8 cellular contexts compared by ENCODE assay signal in the genomic region with DNA sequence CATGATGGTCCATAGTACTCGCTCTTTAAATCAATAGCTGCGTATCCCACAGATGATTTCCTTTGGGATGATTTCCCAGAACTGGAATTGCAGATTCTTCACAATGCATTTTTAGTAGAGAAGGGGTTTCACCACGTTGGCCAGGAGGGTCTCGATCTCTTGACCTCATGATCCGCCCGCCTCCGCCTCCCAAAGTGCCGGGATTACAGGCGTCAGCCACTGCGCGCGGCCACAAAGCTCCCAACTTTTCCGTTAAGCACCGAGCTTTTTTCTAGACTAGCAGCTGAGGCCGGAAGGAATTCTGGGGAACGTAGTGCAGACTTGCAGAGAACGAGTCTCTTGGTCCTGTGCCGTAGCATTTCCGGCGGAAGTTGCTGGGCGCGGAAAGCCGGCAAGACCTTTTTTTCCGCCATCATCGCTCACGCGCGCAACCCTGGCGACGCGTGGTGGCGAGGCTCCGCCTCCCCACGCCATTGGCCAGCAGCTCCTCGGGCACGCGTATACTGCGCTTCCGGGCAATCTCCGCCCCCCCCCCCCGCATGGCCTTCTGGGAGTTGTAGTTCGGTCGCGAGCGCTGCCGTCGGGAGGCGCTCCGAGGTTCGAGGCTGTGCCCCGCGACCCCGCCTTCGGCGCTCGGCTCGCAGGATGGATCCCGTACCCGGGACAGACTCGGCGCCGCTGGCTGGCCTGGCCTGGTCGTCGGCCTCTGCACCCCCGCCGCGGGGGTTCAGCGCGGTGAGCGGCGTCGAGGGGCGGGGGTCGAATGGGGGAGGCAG. TPM values are rescaled to one million over a fixed set of nuclear protein-coding genes. Genes with fewer than 3 reads are reported as not detected.
DNase-seq lines count a peak whose midpoint lies in the region; ATAC-seq and FAIRE-seq lines count a peak whose summit lies in the region.

A gene (plus strand): TSS at position 557 of the 776 bp plus-strand sequence. CDS start 89 bp downstream, at position 646.

- H3K36me3 ChIP-seq in KOPT-K1 (ENCODE audit: insufficient read depth, low read length) = peaks cover 2% of the 10 kb centered on the region; the same call in 1 of the 2 replicates
- H3K36me3 ChIP-seq in muscle layer of colon (ENCODE audit: insufficient read depth, low read length) = no peaks in the 10 kb centered on the region

- peak; percentile 80 for ATAC-seq in GM21737 (IDR thresholded peaks at IDR 0.05; ENCODE audit: unreplicated experiment)
- ATAC-seq in activated T-cell treated with anti-CD3 and anti-CD28 coated beads, Interleukin-2, amount 50 U/mL, for 72 hours (replicated peaks in 1 of 2) = peak; percentile 96 to 98
- peak; percentile 96 for ATAC-seq in esophagus mucosa

- H3K27ac ChIP-seq in KOPT-K1 (ENCODE audit: low read depth, low read length, poor library complexity, severe bottlenecking) (peak within 1 kb of the TSS; percentile 81), muscle layer of colon (ENCODE audit: low read depth, low read length) (peak within 1 kb of the TSS; percentile 74)

- no peaks in the 10 kb centered on the region for H3K27me3 Mint-ChIP-seq in activated T-cell treated with anti-CD3 and anti-CD28 coated beads, Interleukin-2, amount 50 U/mL, for 72 hours (ENCODE audit: low read depth)

- peaks cover 18% of the 10 kb centered on the region for H3K4me1 Mint-ChIP-seq in activated T-cell treated with anti-CD3 and anti-CD28 coated beads, Interleukin-2, amount 50 U/mL, for 72 hours (ENCODE audit: low read depth)

- peak within 1 kb of the TSS; percentile 97 to 100 for H3K4me3 Mint-ChIP-seq in activated T-cell treated with anti-CD3 and anti-CD28 coated beads, Interleukin-2, amount 50 U/mL, for 72 hours

- DNase-seq in DMS153 (lab: John Stamatoyannopoulos, UW) (peak; percentile 98), RCC 7860 (ENCODE audit: low spot score) (peak; percentile 98)
- peak; percentile 95 to 96 for DNase-seq in activated T-cell treated with anti-CD3 and anti-CD28 coated beads, Interleukin-2, amount 50 U/mL, for 72 hours
- peak; percentile 85 for DNase-seq in stimulated activated CD8-positive, alpha-beta memory T cell treated with anti-CD3 and anti-CD28 coated beads, Interleukin-7, amount 100 ng/mL, for 24 hours (ENCODE audit: low read depth)

- peak within 1 kb of the TSS; percentile 98 for H3K27ac Mint-ChIP-seq in activated T-cell treated with anti-CD3 and anti-CD28 coated beads, Interleukin-2, amount 50 U/mL, for 72 hours

- H3K27me3 ChIP-seq in muscle layer of colon (ENCODE audit: control insufficient read depth in 1 of 2, insufficient read depth in 2 of 2, low read length in 2 of 2) = no peaks in the 10 kb centered on the region

- no peaks in the 10 kb centered on the region for H3K9me3 ChIP-seq in KOPT-K1 (ENCODE audit: insufficient read depth, low read length, poor library complexity, severe bottlenecking)
- H3K9me3 ChIP-seq in muscle layer of colon (ENCODE audit: low read length) = no peaks in the 10 kb centered on the region

- H3K9me3 Mint-ChIP-seq in activated T-cell treated with anti-CD3 and anti-CD28 coated beads, Interleukin-2, amount 50 U/mL, for 72 hours = no peaks in the 10 kb centered on the region

- H3K36me3 Mint-ChIP-seq in activated T-cell treated with anti-CD3 and anti-CD28 coated beads, Interleukin-2, amount 50 U/mL, for 72 hours (ENCODE audit: insufficient read depth in 2 of 2) = no peaks in the 10 kb centered on the region

- H3K9ac ChIP-seq in muscle layer of colon (ENCODE audit: low read length) = no peak within 1 kb of the TSS

- peak within 1 kb of the TSS; percentile 68 to 86 for H3K4me3 ChIP-seq in muscle layer of colon (ENCODE audit: low read depth in 1 of 2, low read length in 2 of 2)

- H3K4me1 ChIP-seq in muscle layer of colon (ENCODE audit: insufficient read depth, low read length) = peaks cover 6% of the 10 kb centered on the region

- FAIRE-seq in RCC 7860 (lab: Jason Lieb, UNC) = peak; percentile 88

RNA-seq across cellular contexts. Expression of the gene that starts here (rescaled TPM):
- 10 to 100 TPM; 32.4 to 38.4 TPM for total RNA-seq in activated T-cell treated with anti-CD3 and anti-CD28 coated beads, Interleukin-2, amount 50 U/mL, for 72 hours
- total RNA-seq in esophagus mucosa = 49.9 TPM

Comparison
In these comparisons a context has a peak if more than half of its experiments do, and no peak if none do; other contexts are left out.
1. Peak in every context shown above with its lines: DNase-seq, ATAC-seq, H3K4me3 ChIP-seq and H3K27ac ChIP-seq.